In the genomic region with DNA sequence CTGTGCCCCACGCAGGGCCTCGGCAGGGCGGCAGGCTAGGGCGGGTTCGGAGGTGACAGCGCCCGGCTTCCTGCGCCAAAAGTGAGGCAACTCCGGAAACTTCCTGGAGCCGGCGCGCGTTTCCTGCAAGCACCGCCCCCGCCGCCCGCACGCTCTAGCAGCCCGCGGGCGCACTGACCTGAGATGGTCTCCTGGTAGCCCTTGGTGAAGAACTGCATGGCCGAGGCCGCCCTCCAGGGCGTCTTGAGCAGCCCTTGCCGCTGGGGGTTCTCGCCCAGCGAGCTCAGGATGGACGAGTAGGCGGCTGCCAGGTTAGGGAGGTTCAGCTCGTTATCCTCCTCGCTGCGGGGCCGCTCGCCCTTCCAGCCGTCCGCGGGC, we compare ENCODE assay signal across 8 cellular contexts. TPM values are rescaled to one million over a fixed set of nuclear protein-coding genes. Genes with fewer than 3 reads are reported as not detected.
DNase-seq lines count a peak whose midpoint lies in the region; ATAC-seq and TF ChIP-seq lines count a peak whose summit lies in the region.

No MANE protein-coding gene starts in this region.

- peaks cover 22% of the 10 kb centered on the region for H3K4me1 ChIP-seq in lower lobe of right lung

- no peak for TF ChIP-seq CTCF in coronary artery (IDR thresholded peaks at IDR 0.05)
- TF ChIP-seq CTCF in lower lobe of right lung (IDR thresholded peaks at IDR 0.05), result no peak

- DNase-seq in SKM-1 treated with dmso at 0.1 percent for 144 hours (lab: John Stamatoyannopoulos, UW; ENCODE audit: unreplicated experiment) (peak; percentile 62), SKM-1 (lab: John Stamatoyannopoulos, UW; ENCODE audit: unreplicated experiment) (no peak), NCI-H2171 treated with DMSO at 0.1 percent for 48 hours (lab: John Stamatoyannopoulos, UW) (peak; percentile 55), coronary artery (ENCODE audit: low spot score) (peak; percentile 85), lower lobe of right lung (peak; percentile 88)
- DNase-seq in activated CD4-positive, alpha-beta T cell treated with anti-CD3 and anti-CD28 coated beads for 4 hours, result peak; percentile 73 to 81
- DNase-seq in stimulated activated CD8-positive, alpha-beta memory T cell treated with anti-CD3 and anti-CD28 coated beads, Interleukin-12 subunit alpha, Interleukin-12 subunit beta, amount 100 ng/mL, for 24 hours (ENCODE audit: extremely low read depth), result peak; percentile 55

- H3K27me3 ChIP-seq in lower lobe of right lung (ENCODE audit: low read depth), result no peaks in the 10 kb centered on the region

- ATAC-seq in HG02938 (IDR thresholded peaks at IDR 0.05; ENCODE audit: unreplicated experiment) (peak; percentile 61), lower lobe of right lung (peak; percentile 86 to 88)

- no peaks in the 10 kb centered on the region for H3K36me3 ChIP-seq in lower lobe of right lung

- H3K9me3 ChIP-seq in lower lobe of right lung, result no peaks in the 10 kb centered on the region

- H3K4me3 ChIP-seq in coronary artery (peak overlapping the region; percentile 76), lower lobe of right lung (peak overlapping the region; percentile 94)

- peak overlapping the region in 1 of 2 donors; percentile 78 for H3K27ac ChIP-seq in coronary artery
- peak overlapping the region; percentile 90 for H3K27ac ChIP-seq in lower lobe of right lung

- intact Hi-C loops in lower lobe of right lung (cut with DNase I), result no loop called here

RNA-seq across cellular contexts. Expression of a gene that starts 0.5 kb away (rescaled TPM):
- total RNA-seq in lower lobe of right lung, result 12.7 TPM
